ENCODE assay signal across 25 cellular contexts in the genomic region with DNA sequence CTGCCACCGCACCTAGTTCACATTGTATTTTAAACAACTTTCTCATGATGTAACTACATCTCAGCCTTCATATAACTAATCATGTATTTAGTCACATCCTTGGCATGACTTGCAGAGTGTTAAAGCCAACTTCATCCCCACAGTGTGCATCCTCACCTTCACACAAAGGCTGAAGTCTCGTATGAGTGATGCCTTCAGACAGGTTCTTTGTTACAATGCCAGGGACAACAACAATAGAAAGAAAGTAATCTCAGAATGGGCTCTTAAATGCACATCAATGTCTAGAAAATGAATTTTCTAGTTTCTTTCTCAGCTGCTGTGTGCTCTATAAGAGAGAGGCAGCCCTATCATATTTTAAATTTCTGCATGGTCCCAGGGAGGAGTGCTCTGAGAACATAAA.
"Had no signal": no experiment of that assay in that cellular context is flagged by ENCODE, and none has a peak within 500 bp of the region (broad histone marks: within the 10 kb centered on the region; RNA-seq: fewer than 3 reads in every experiment).

No MANE protein-coding gene starts in this region.

- H3K9ac ChIP-seq: neural progenitor cell, parathyroid adenoma had no signal

- H3K4me2 ChIP-seq: neural progenitor cell had no signal

- H3K36me3 ChIP-seq: neural progenitor cell, ovary, right lobe of liver, sigmoid colon, stomach, thoracic aorta, thyroid gland, tibial nerve, upper lobe of right lung, uterus had no signal

- H3K79me2 ChIP-seq: parathyroid adenoma had no signal

- H3K4me3 ChIP-seq: neural progenitor cell, ovary, psoas muscle, right lobe of liver, sigmoid colon, stomach, thoracic aorta, thyroid gland, tibial nerve, upper lobe of right lung, uterus had no signal

- H3K27me3 ChIP-seq: ovary, right lobe of liver, sigmoid colon, stomach, thyroid gland, tibial nerve, upper lobe of right lung, uterus had no signal

- DNase-seq: naive thymus-derived CD8-positive, alpha-beta T cell; nephron progenitor cell; occipital lobe; ovary; posterior cingulate gyrus; psoas muscle; right cardiac atrium; right lobe of liver; sigmoid colon; small intestine; stimulated activated CD4-positive, alpha-beta T cell treated with anti-CD3 and anti-CD28 coated beads, Interleukin-15, amount 100 ng/mL, for 24 hours; stimulated activated CD4-positive, alpha-beta T cell treated with anti-CD3 and anti-CD28 coated beads, Interleukin-2, amount 100 ng/mL, for 24 hours; stimulated activated CD4-positive, alpha-beta T cell treated with anti-CD3 and anti-CD28 coated beads, Interleukin-2, amount 100 ng/mL, for 48 hours; stimulated activated CD4-positive, alpha-beta T cell treated with anti-CD3 and anti-CD28 coated beads, Interleukin-4, amount 100 ng/mL, for 24 hours; stimulated activated naive B cell treated with anti-CD40 and anti-IgM and Interleukin-4, amounts not matched to agents 10 μg/mL and 1 μg/mL and 100 μg/mL, for 72 hours; stimulated activated naive CD4-positive, alpha-beta T cell treated with Interleukin-2 at 50 U/mL for 16 hours; stomach; thyroid gland; trophoblast cell; upper lobe of right lung; uterus had no signal

- H3K9me3 ChIP-seq: ovary, psoas muscle, right lobe of liver, sigmoid colon, stomach, thoracic aorta, thyroid gland, upper lobe of right lung, uterus had no signal

- FAIRE-seq: small intestine had no signal

- H2AFZ ChIP-seq: neural progenitor cell, parathyroid adenoma had no signal

- H3K27ac ChIP-seq: neural progenitor cell, ovary, parathyroid adenoma, psoas muscle, right lobe of liver, sigmoid colon, stomach, thoracic aorta, thyroid gland, tibial nerve, upper lobe of right lung, uterus had no signal
